Comparison of ENCODE assay signal across 1 cellular context in the genomic region with DNA sequence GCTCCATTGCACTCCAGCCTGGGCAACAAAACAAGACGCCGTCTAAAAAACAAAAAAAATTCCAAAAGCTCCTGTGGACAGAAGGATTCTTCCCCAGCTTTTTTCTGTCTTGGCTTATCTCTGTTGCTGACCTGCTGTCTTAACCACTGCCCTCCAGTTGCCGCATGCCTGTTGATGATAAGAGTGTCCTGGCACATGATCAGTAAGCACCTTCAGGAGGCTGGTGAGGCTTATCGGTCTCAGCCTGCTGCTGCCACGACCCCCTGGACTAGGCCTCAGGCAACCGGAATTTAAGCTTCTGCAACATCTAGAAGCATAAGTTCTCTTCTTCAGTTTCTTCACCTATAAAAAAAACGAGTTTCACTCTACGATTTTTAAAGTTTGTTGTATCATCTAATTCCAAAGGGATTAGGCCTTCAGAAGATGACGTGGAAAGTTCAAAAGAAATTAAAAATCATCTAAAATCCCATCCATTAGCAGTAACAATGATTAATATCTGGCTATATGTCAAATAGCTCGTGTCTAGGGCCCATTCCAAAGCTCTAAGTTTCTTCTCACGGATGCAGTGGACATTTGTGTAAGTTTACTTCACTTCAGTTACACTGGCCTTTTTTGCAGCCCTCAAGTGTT.
TF ChIP-seq lines count a peak whose summit lies in the region.

No MANE protein-coding gene starts in this region.

TF ChIP-seq in K562, 482 proteins besides CTCF, POLR2A, EP300 and RAD21 (continued from another document):
- TF ChIP-seq, protein P1, sequence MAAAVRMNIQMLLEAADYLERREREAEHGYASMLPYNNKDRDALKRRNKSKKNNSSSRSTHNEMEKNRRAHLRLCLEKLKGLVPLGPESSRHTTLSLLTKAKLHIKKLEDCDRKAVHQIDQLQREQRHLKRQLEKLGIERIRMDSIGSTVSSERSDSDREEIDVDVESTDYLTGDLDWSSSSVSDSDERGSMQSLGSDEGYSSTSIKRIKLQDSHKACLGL (CRISPR knock-in tag; IDR thresholded peaks at IDR 0.05; ENCODE audit: borderline replicate concordance, poor library complexity, severe bottlenecking) = no peak
- peak; percentile 97 for TF ChIP-seq HDAC3 (IDR thresholded peaks at IDR 0.05; ENCODE audit: borderline replicate concordance, partially characterized antibody)
- TF ChIP-seq, protein P2, sequence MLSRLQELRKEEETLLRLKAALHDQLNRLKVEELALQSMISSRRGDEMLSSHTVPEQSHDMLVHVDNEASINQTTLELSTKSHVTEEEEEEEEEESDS (CRISPR knock-in tag; IDR thresholded peaks at IDR 0.05) = no peak
- TF ChIP-seq C11orf30 (IDR thresholded peaks at IDR 0.05; ENCODE audit: low read depth) = peak; percentile 64
- TF ChIP-seq RNF2 (IDR thresholded peaks at IDR 0.05) = peak; percentile 98
- TF ChIP-seq GABPA (tag; conservative IDR thresholded peaks at IDR 0.05; ENCODE audit: low read depth) = peak; percentile 35; the same call in 1 of the 2 replicates
- TF ChIP-seq, protein P3, sequence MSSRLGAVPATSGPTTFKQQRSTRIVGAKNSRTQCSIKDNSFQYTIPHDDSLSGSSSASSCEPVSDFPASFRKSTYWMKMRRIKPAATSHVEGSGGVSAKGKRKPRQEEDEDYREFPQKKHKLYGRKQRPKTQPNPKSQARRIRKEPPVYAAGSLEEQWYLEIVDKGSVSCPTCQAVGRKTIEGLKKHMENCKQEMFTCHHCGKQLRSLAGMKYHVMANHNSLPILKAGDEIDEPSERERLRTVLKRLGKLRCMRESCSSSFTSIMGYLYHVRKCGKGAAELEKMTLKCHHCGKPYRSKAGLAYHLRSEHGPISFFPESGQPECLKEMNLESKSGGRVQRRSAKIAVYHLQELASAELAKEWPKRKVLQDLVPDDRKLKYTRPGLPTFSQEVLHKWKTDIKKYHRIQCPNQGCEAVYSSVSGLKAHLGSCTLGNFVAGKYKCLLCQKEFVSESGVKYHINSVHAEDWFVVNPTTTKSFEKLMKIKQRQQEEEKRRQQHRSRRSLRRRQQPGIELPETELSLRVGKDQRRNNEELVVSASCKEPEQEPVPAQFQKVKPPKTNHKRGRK (tag; IDR thresholded peaks at IDR 0.05) = no peak
- no peak for TF ChIP-seq ASH1L (IDR thresholded peaks at IDR 0.05; ENCODE audit: borderline replicate concordance, low read depth, partially characterized antibody)
- TF ChIP-seq TRIM28 (IDR thresholded peaks at IDR 0.05) = peak; percentile 86
- TF ChIP-seq, protein P4, sequence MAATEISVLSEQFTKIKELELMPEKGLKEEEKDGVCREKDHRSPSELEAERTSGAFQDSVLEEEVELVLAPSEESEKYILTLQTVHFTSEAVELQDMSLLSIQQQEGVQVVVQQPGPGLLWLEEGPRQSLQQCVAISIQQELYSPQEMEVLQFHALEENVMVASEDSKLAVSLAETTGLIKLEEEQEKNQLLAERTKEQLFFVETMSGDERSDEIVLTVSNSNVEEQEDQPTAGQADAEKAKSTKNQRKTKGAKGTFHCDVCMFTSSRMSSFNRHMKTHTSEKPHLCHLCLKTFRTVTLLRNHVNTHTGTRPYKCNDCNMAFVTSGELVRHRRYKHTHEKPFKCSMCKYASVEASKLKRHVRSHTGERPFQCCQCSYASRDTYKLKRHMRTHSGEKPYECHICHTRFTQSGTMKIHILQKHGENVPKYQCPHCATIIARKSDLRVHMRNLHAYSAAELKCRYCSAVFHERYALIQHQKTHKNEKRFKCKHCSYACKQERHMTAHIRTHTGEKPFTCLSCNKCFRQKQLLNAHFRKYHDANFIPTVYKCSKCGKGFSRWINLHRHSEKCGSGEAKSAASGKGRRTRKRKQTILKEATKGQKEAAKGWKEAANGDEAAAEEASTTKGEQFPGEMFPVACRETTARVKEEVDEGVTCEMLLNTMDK (IDR thresholded peaks at IDR 0.05; ENCODE audit: borderline replicate concordance, insufficient read depth, low read depth, low read length, poor library complexity, severe bottlenecking) = no peak
- no peak for TF ChIP-seq NUFIP1 (IDR thresholded peaks at IDR 0.05; ENCODE audit: partially characterized antibody)
- no peak for TF ChIP-seq IFI16 (CRISPR knock-in tag; IDR thresholded peaks at IDR 0.05)
- 0 out of 4 replicates have a peak, but pooled peaks of 1 of the 2 experiments have one; percentile 36 for TF ChIP-seq SIN3A (IDR thresholded peaks at IDR 0.05; ENCODE audit: borderline replicate concordance in 2 of 2, control insufficient read depth in 1 of 2, low read depth in 2 of 2, low read length in 2 of 2)
TF ChIP-seq in K562: peak in this region for 217.
